8 cellular contexts compared by ENCODE assay signal in the genomic region with DNA sequence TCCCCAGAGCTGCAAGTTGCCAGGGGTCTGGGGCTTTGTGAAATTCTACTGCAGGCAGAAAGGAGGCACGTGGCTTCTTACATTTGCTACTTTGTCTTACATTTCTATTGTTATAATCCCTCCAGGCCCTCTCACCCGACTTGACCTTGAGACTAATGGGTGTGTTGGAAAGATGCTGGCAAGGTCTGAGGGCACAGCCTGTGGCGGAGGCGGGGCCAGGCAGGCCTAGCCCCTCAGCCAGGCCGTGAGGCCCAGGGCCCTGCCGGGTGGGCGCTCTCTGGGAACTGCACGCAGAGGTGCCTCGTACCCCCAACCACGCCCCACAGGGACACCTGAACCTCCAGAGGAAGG.
DNase-seq lines count a peak whose midpoint lies in the region; ATAC-seq, FAIRE-seq and TF ChIP-seq lines count a peak whose summit lies in the region.

No MANE protein-coding gene starts in this region.

- H3K79me2 ChIP-seq in KMS-11 (ENCODE audit: insufficient read depth, low read depth): no peaks in the 10 kb centered on the region
- H3K79me2 ChIP-seq in endothelial cell of umbilical vein (ENCODE audit: control insufficient read depth, insufficient read depth, low read length): no peaks in the 10 kb centered on the region

- H3K9ac ChIP-seq in KMS-11 (peak overlapping the region; percentile 94), endothelial cell of umbilical vein (replicated peaks; ENCODE audit: extremely low read depth, insufficient read depth, low read length) (peak overlapping the region; percentile 68)

- no peaks in the 10 kb centered on the region for H3K27me3 ChIP-seq in KMS-11 (ENCODE audit: insufficient read depth, low read depth)
- no peaks in the 10 kb centered on the region for H3K27me3 ChIP-seq in endothelial cell of umbilical vein (ENCODE audit: control insufficient read depth in 2 of 2, insufficient read depth in 2 of 2, low read length in 2 of 2)

- TF ChIP-seq POLR2A in endothelial cell of umbilical vein (IDR thresholded peaks at IDR 0.05; ENCODE audit: low read depth, low read length): no peak

- H3K9me1 ChIP-seq in endothelial cell of umbilical vein (replicated peaks; ENCODE audit: control insufficient read depth, extremely low read depth, insufficient read depth, low read length): no peaks in the 10 kb centered on the region

- H3K4me1 ChIP-seq in KMS-11 (ENCODE audit: low read depth, poor library complexity, severe bottlenecking) (peaks cover 39% of the 10 kb centered on the region), endothelial cell of umbilical vein (ENCODE audit: control insufficient read depth, extremely low read depth, insufficient read depth, low read length) (peaks cover 23% of the 10 kb centered on the region)

- H3K36me3 ChIP-seq in KMS-11 (ENCODE audit: insufficient read depth) (no peaks in the 10 kb centered on the region), endothelial cell of umbilical vein (ENCODE audit: control insufficient read depth in 2 of 2, extremely low read depth in 1 of 2, insufficient read depth in 2 of 2, low read length in 2 of 2) (no peaks in the 10 kb centered on the region)

- no peak for FAIRE-seq in endothelial cell of umbilical vein (lab: Jason Lieb, UNC)

- intact Hi-C loops in endothelial cell of umbilical vein (cut with micrococcal nuclease): loop anchor here (1.0 to 10.0 kb wide), 3 partner anchors 22 to 1642 kb away; no protein-coding TSS in a partner anchor
- intact Hi-C loops in sciatic nerve (cut with DNase I): no loop called here
- intact Hi-C loops in posterior vena cava (cut with DNase I): no loop called here

- DNase-seq in endothelial cell of umbilical vein (ENCODE audit: low read depth, low spot score) (no peak), sciatic nerve (ENCODE audit: low spot score) (no peak), COR-L47 (lab: John Stamatoyannopoulos, UW) (no peak), posterior vena cava (ENCODE audit: low spot score) (no peak)
- no peak for DNase-seq in activated effector memory CD4-positive, alpha-beta T cell treated with anti-CD3 and anti-CD28 coated beads, Interleukin-2, amount 50 U/mL, for 16 hours

- TF ChIP-seq CTCF in KMS-11 (conservative IDR thresholded peaks at IDR 0.05; ENCODE audit: low read depth, low read length) (no peak), endothelial cell of umbilical vein (IDR thresholded peaks at IDR 0.05; ENCODE audit: extremely low read depth in 1 of 2, insufficient read depth in 1 of 2, low read depth in 1 of 2, low read length in 2 of 2) (no peak)

- no TSS peak for BruUV-seq in endothelial cell of umbilical vein (replicated peaks; lab: Mats Ljungman, UMichigan)

- H3K4me2 ChIP-seq in KMS-11 (peak overlapping the region; percentile 63), endothelial cell of umbilical vein (ENCODE audit: insufficient read depth, low read length) (no peak overlapping the region)

- H3K27ac ChIP-seq in KMS-11: peak overlapping the region; percentile 98
- peak overlapping the region; percentile 90 for H3K27ac ChIP-seq in endothelial cell of umbilical vein (ENCODE audit: insufficient read depth, low read depth, low read length)

- dilution Hi-C loops in endothelial cell of umbilical vein (cut with MboI; ENCODE audit: extremely low pct_ligation_motif_present, low sequenced_read_pairs): no loop called here

- peak overlapping the region; percentile 86 for H2AFZ ChIP-seq in KMS-11 (ENCODE audit: low read depth)
- peak overlapping the region; percentile 71 for H2AFZ ChIP-seq in endothelial cell of umbilical vein (ENCODE audit: low read depth, low read length)

- POLR2A ChIA-PET in endothelial cell of umbilical vein (lab: Charles Lee): no interaction called here

- H4K20me1 ChIP-seq in KMS-11 (ENCODE audit: insufficient read depth): no peaks in the 10 kb centered on the region
- H4K20me1 ChIP-seq in endothelial cell of umbilical vein (replicated peaks; ENCODE audit: control insufficient read depth, extremely low read depth, insufficient read depth, low read length): no peaks in the 10 kb centered on the region

- CTCF ChIA-PET in endothelial cell of umbilical vein (lab: Charles Lee): interaction anchor here (0.8 to 1.8 kb wide), 8 partner anchors 8 to 407 kb away, joined by 3 to 7 read pairs (median 4); a partner anchor contains a TSS

- H3K9me3 ChIP-seq in endothelial cell of umbilical vein (replicated peaks; ENCODE audit: control insufficient read depth, insufficient read depth, low read length): no peaks in the 10 kb centered on the region

- peak; percentile 50 for ATAC-seq in GM19023 (IDR thresholded peaks at IDR 0.05; ENCODE audit: unreplicated experiment)
- peak; percentile 56 for ATAC-seq in sciatic nerve
- ATAC-seq in HG03571 (IDR thresholded peaks at IDR 0.05; ENCODE audit: unreplicated experiment): no peak

- H3K4me3 ChIP-seq in KMS-11 (IDR thresholded peaks at IDR 0.05; ENCODE audit: insufficient read depth, low read depth, low read length) (peak overlapping the region; percentile 32), endothelial cell of umbilical vein (replicated peaks in 1 of 3; ENCODE audit: insufficient read depth in 1 of 3, low read depth in 1 of 3, low read length in 3 of 3) (no peak overlapping the region)

TF ChIP-seq in endothelial cell of umbilical vein, 7 proteins besides CTCF, POLR2A, EP300 and RAD21:
- TF ChIP-seq FOS (IDR thresholded peaks at IDR 0.05; ENCODE audit: borderline replicate concordance, insufficient read depth, low read length): no peak
- TF ChIP-seq, protein P1, sequence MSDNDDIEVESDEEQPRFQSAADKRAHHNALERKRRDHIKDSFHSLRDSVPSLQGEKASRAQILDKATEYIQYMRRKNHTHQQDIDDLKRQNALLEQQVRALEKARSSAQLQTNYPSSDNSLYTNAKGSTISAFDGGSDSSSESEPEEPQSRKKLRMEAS (IDR thresholded peaks at IDR 0.05; ENCODE audit: insufficient read depth, insufficient read length): peak; percentile 48
